Comparison of ENCODE assay signal across 1 cellular context in genomic region chr2:165436559-165436958, GRCh38.
TF ChIP-seq lines count a peak whose summit lies in the region.

No MANE protein-coding gene starts in this region.

TF ChIP-seq in GM12878, 131 proteins besides CTCF, POLR2A, EP300 and RAD21 (continued from another document and continues in another):
- no peak for TF ChIP-seq ZBTB4 (CRISPR knock-in tag; IDR thresholded peaks at IDR 0.05)
- no peak; the same call in 1 of the 2 replicates for TF ChIP-seq IRF5 (IDR thresholded peaks at IDR 0.05; ENCODE audit: borderline replicate concordance)
- no peak for TF ChIP-seq TAF1 (IDR thresholded peaks at IDR 0.05; ENCODE audit: borderline replicate concordance, low read depth, low read length)
- TF ChIP-seq IRF4 (IDR thresholded peaks at IDR 0.05; ENCODE audit: low read depth, low read length) = no peak
- TF ChIP-seq BCL11A (IDR thresholded peaks at IDR 0.05; ENCODE audit: low read depth, low read length) = no peak
- 0 out of 2 replicates have a peak, but pooled peaks have one; percentile 31 for TF ChIP-seq ZNF687 (IDR thresholded peaks at IDR 0.05)
- TF ChIP-seq ETV6 (conservative IDR thresholded peaks at IDR 0.05 in 1 of 2, IDR thresholded peaks at IDR 0.05 in 1 of 2; ENCODE audit: borderline replicate concordance in 1 of 2, low read depth in 1 of 2) = no peak
- no peak for TF ChIP-seq NR2C2 (IDR thresholded peaks at IDR 0.05; ENCODE audit: borderline replicate concordance, control insufficient read depth, insufficient read length, low read depth)
- no peak for TF ChIP-seq KDM1A (IDR thresholded peaks at IDR 0.05; ENCODE audit: borderline replicate concordance)
- no peak for TF ChIP-seq NBN (IDR thresholded peaks at IDR 0.05)
- TF ChIP-seq SIX5 (IDR thresholded peaks at IDR 0.05; ENCODE audit: low read depth, low read length, severe bottlenecking) = no peak
- no peak for TF ChIP-seq MYC (IDR thresholded peaks at IDR 0.05; ENCODE audit: insufficient read depth, insufficient read length, insufficient replicate concordance, low read length, severe bottlenecking)
- TF ChIP-seq ZZZ3 (IDR thresholded peaks at IDR 0.05; ENCODE audit: control insufficient read depth, insufficient read length, low read depth) = no peak
- TF ChIP-seq CEBPB (IDR thresholded peaks at IDR 0.05; ENCODE audit: borderline replicate concordance in 1 of 2, low read depth in 2 of 2, low read length in 2 of 2) = no peak
- no peak for TF ChIP-seq NRF1 (conservative IDR thresholded peaks at IDR 0.05; ENCODE audit: low read depth, low read length)
- no peak for TF ChIP-seq PAX5 (IDR thresholded peaks at IDR 0.05; ENCODE audit: borderline replicate concordance, low read depth, low read length)
- no peak for TF ChIP-seq FOS (IDR thresholded peaks at IDR 0.05; ENCODE audit: borderline replicate concordance, extremely low read depth, insufficient read length)
- TF ChIP-seq MAX (IDR thresholded peaks at IDR 0.05; ENCODE audit: low read depth, low read length) = no peak
- TF ChIP-seq MLLT1 (IDR thresholded peaks at IDR 0.05) = 0 out of 2 replicates have a peak, but pooled peaks have one; percentile 16
- TF ChIP-seq ATF3 (IDR thresholded peaks at IDR 0.05; ENCODE audit: borderline replicate concordance, extremely low read depth, low read depth, low read length) = no peak
- no peak for TF ChIP-seq E4F1 (IDR thresholded peaks at IDR 0.05; ENCODE audit: borderline replicate concordance, partially characterized antibody)
- no peak for TF ChIP-seq SUPT20H (IDR thresholded peaks at IDR 0.05; ENCODE audit: borderline replicate concordance, control insufficient read depth, low read depth, low read length)
- no peak for TF ChIP-seq BCL3 (IDR thresholded peaks at IDR 0.05; ENCODE audit: borderline replicate concordance, insufficient read depth, low read depth, low read length, poor library complexity, severe bottlenecking)
- TF ChIP-seq CHD4 (IDR thresholded peaks at IDR 0.05) = no peak
- TF ChIP-seq SUZ12 (IDR thresholded peaks at IDR 0.05; ENCODE audit: unreplicated experiment) = no peak
- no peak for TF ChIP-seq SMC3 (IDR thresholded peaks at IDR 0.05; ENCODE audit: borderline replicate concordance, low read length)
- no peak for TF ChIP-seq ZNF592 (IDR thresholded peaks at IDR 0.05)
- TF ChIP-seq POU2F2 (IDR thresholded peaks at IDR 0.05; ENCODE audit: borderline replicate concordance, low read depth, low read length) = no peak
- TF ChIP-seq IKZF1 (conservative IDR thresholded peaks at IDR 0.05) = peak; percentile 71
- no peak for TF ChIP-seq LARP7 (IDR thresholded peaks at IDR 0.05)
- TF ChIP-seq MYB (IDR thresholded peaks at IDR 0.05; ENCODE audit: borderline replicate concordance, low read depth, low read length) = no peak
- TF ChIP-seq JUNB (IDR thresholded peaks at IDR 0.05) = no peak
- no peak for TF ChIP-seq ZSCAN29 (IDR thresholded peaks at IDR 0.05)
- TF ChIP-seq MEF2A (IDR thresholded peaks at IDR 0.05; ENCODE audit: insufficient read depth, low read depth, low read length) = no peak
- TF ChIP-seq NR2F1 (conservative IDR thresholded peaks at IDR 0.05) = 0 out of 2 replicates have a peak, but pooled peaks have one; percentile 36
- TF ChIP-seq TBL1XR1 (IDR thresholded peaks at IDR 0.05; ENCODE audit: low read depth, low read length) = no peak
- no peak for TF ChIP-seq SP1 (IDR thresholded peaks at IDR 0.05; ENCODE audit: low read depth, low read length)
- TF ChIP-seq ZNF217 (IDR thresholded peaks at IDR 0.05) = no peak
